ENCODE assay signal across 7 cellular contexts in the genomic region with DNA sequence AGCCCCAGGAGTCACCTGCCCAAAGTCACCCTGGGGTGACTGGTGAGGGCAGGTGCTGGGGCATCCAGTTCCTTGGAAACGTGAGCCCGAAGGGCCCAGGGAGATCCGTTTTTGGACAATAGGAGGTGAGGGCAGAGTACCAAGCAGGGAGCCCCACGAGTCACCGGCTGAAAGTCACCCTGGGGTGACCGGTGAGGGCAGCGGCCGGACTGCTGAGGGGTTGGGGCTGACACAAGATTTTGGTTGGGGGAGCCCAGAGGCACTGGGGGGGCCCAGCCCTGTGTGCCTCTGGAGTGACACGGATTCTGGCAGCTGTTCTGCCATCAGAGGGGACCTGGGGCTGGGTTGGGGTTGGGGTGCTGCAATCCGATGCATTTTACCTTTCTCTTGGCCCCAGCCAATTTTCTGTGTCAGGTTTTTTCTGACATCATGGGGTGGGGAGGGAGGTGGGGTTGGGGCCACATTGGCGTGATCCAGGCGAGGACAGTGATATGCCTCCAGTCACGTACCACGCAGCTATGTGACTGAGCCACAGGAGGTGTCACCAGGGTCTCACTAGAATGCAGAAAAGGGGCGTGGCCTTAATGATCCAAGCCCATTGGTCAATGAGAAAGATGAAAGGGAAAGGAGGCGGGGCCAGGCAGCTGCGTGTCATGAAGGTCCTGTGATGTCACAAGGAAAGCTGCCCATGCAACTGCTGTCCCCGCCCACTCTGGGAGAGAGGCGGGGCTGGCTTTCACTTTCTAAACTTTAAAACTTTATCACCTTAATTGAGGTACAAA. TPM values are rescaled to one million over a fixed set of nuclear protein-coding genes. Genes with fewer than 3 reads are reported as not detected.
DNase-seq lines count a peak whose midpoint lies in the region; ATAC-seq and TF ChIP-seq lines count a peak whose summit lies in the region.
"Not testable (repeated sequence)": the region's sequence is repeated elsewhere in the genome, so short reads cannot be mapped to it uniquely, and the experiment has no call there.

No MANE protein-coding gene starts in this region.

- H3K27ac Mint-ChIP-seq in IgD-negative memory B cell: peak overlapping the region; percentile 23 to 88 (median 83)

- not testable (repeated sequence) for H3K9me3 Mint-ChIP-seq in IgD-negative memory B cell

- H3K4me1 Mint-ChIP-seq in IgD-negative memory B cell: peaks cover 22 to 26% (median 24%) of the 10 kb centered on the region in 3 donors

- H3K4me2 ChIP-seq in PC-3 (ENCODE audit: low read length): not testable (repeated sequence)

- H3K9me3 ChIP-seq in PC-3 (ENCODE audit: low read length); right cardiac atrium (ENCODE audit: control insufficient read depth, low read length): not testable (repeated sequence)

- not testable (repeated sequence) for H4K20me1 ChIP-seq in PC-3 (ENCODE audit: low read length)

- H3K36me3 Mint-ChIP-seq in IgD-negative memory B cell: not testable (repeated sequence)

- POLR2A ChIA-PET in PC-3 (lab: Charles Lee; ENCODE audit: unreplicated experiment): not testable (repeated sequence)

- ATAC-seq in PC-3: not testable (repeated sequence)
- peak; percentile 14 to 56 for ATAC-seq in right cardiac atrium

- H3K79me2 ChIP-seq in PC-3 (ENCODE audit: low read length): not testable (repeated sequence)

- CTCF ChIA-PET in PC-3 (lab: Charles Lee): not testable (repeated sequence)

- H3K4me1 ChIP-seq in PC-3 (ENCODE audit: insufficient read depth, low read length): peaks cover 12% of the 10 kb centered on the region
- not testable (repeated sequence) for H3K4me1 ChIP-seq in right cardiac atrium (ENCODE audit: control insufficient read depth, insufficient read depth, low read length)

- peak overlapping the region in 3 of 4 donors; percentile 36 to 70 (median 68) for H3K4me3 Mint-ChIP-seq in IgD-negative memory B cell

- BruUV-seq in PC-3 (replicated peaks; lab: Mats Ljungman, UMichigan): not testable (repeated sequence)

- not testable (repeated sequence) for H3K27ac ChIP-seq in PC-3 (ENCODE audit: low read length); right cardiac atrium (ENCODE audit: low read length)

- not testable (repeated sequence) for H3K9me2 ChIP-seq in PC-3 (replicated peaks; ENCODE audit: low read length)

- H3K9ac ChIP-seq in PC-3 (ENCODE audit: low read length): not testable (repeated sequence)

- not testable (repeated sequence) for H3K36me3 ChIP-seq in PC-3 (ENCODE audit: low read depth, low read length)

- TF ChIP-seq CTCF in PC-3 (conservative IDR thresholded peaks at IDR 0.05; ENCODE audit: low read depth, low read length): not testable (repeated sequence)

- 93% methylated on average over 19 of the region's 19 CpGs for WGBS in right cardiac atrium

- H3K27me3 ChIP-seq in PC-3 (ENCODE audit: low read length); right cardiac atrium (ENCODE audit: control insufficient read depth, insufficient read depth): not testable (repeated sequence)

- not testable (repeated sequence) for H3K4me3 ChIP-seq in PC-3 (ENCODE audit: low read length); right cardiac atrium (ENCODE audit: low read length)

- H3F3A ChIP-seq in PC-3 (ENCODE audit: low read length, unreplicated experiment): not testable (repeated sequence)

- H2AFZ ChIP-seq in PC-3 (ENCODE audit: low read length): not testable (repeated sequence)

- H3K27me3 Mint-ChIP-seq in IgD-negative memory B cell: not testable (repeated sequence)

- intact Hi-C loops in PC-3 (cut with micrococcal nuclease); right cardiac atrium (cut with DNase I): not testable (repeated sequence)

- peak; percentile 64 for DNase-seq in ELF-1 (ENCODE audit: low read depth, low spot score)
- DNase-seq in PC-3: peak; percentile 21
- peak; percentile 68 to 71 for DNase-seq in activated CD4-positive, alpha-beta T cell treated with anti-CD3 and anti-CD28 coated beads for 4 hours
- peak; percentile 79 for DNase-seq in activated effector memory CD4-positive, alpha-beta T cell treated with anti-CD3 and anti-CD28 coated beads, Interleukin-2, amount 50 U/mL, for 16 hours
- DNase-seq in right cardiac atrium: not testable (repeated sequence)
- peak; percentile 67 for DNase-seq in stimulated activated CD4-positive, alpha-beta T cell treated with anti-CD3 and anti-CD28 coated beads, Interleukin-2, amount 100 ng/mL, for 4 hours (ENCODE audit: low read depth)

RNA-seq across cellular contexts. Expression of a gene that starts 10.7 kb away (rescaled TPM):
- polyA plus RNA-seq in IgD-negative memory B cell (6.0 TPM), right cardiac atrium (2.6 TPM)
- total RNA-seq in PC-3 (2014; rRNA removed) (22.3 and 25.2 TPM in 2 replicates), right cardiac atrium (1 to 10 TPM; 4.8 to 6.7 (median 5.5) TPM)
